ENCODE assay signal across 8 cellular contexts in the genomic region with DNA sequence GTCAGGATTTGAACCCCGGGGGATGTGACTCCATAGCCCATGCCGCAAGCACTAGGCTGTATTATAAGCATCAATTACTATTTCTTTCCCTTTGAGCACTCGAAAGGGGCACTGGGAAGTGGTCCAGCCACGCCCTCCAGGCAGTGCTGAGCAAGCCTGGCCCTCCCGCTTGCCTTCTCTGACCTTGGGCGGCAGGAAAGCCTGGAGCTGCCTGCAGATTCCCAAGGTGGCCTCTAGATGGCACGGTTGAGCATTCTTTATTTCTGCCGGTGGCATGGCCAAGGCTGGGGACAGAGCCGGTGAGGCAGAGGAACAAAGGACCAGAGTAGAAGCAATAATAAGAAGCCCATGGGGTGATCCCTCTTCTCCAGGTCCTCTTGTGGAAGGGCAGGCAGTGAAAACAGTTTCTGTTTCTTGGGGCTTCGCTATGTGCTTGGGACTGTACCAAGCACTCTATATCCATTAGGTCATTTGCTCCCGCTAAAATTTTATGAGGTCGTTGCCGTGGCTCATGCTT. TPM values are rescaled to one million over a fixed set of nuclear protein-coding genes. Genes with fewer than 3 reads are reported as not detected.
DNase-seq lines count a peak whose midpoint lies in the region; ATAC-seq and TF ChIP-seq lines count a peak whose summit lies in the region.

No MANE protein-coding gene starts in this region.

- no peaks in the 10 kb centered on the region for H3K9me3 ChIP-seq in lower lobe of right lung

- H3K36me3 ChIP-seq in lower lobe of right lung = no peaks in the 10 kb centered on the region

- H3K27me3 ChIP-seq in lower lobe of right lung (ENCODE audit: low read depth) = no peaks in the 10 kb centered on the region

- DNase-seq in DMS 273 treated with DMSO at 0.1 percent for 48 hours (lab: John Stamatoyannopoulos, UW) (peak; percentile 24), NCI-H446 (lab: John Stamatoyannopoulos, UW) (peak; percentile 50 to 77), cerebellum (ENCODE audit: low spot score) (peak; percentile 59), lower lobe of right lung (peak; percentile 57), T1000 (lab: John Stamatoyannopoulos, UW) (no peak)
- DNase-seq in activated CD4-positive, CD25-positive, alpha-beta regulatory T cell treated with anti-CD3 and anti-CD28 coated beads, Interleukin-2, amount 50 U/mL, for 72 hours = peak; percentile 65
- peak; percentile 12 to 16 for DNase-seq in stimulated activated CD8-positive, alpha-beta memory T cell treated with anti-CD3 and anti-CD28 coated beads, Interleukin-4, amount 100 ng/mL, for 4 hours (ENCODE audit: low read depth in 2 of 2, low spot score in 1 of 2)

- H3K27ac ChIP-seq in lower lobe of right lung = no peak overlapping the region

- H3K4me1 ChIP-seq in lower lobe of right lung = no peaks in the 10 kb centered on the region

- intact Hi-C loops in lower lobe of right lung (cut with DNase I) = no loop called here

- ATAC-seq in HG02610 (IDR thresholded peaks at IDR 0.05; ENCODE audit: unreplicated experiment) (peak; percentile 57), lower lobe of right lung (peak; percentile 78 to 86)

- peak; percentile 93 for TF ChIP-seq CTCF in lower lobe of right lung (IDR thresholded peaks at IDR 0.05)

- no peak overlapping the region for H3K4me3 ChIP-seq in lower lobe of right lung

RNA-seq across cellular contexts. Expression of gene ARHGAP40, which starts 32.0 kb away (rescaled TPM):
- not detected for total RNA-seq in cerebellum
- 0.83 TPM for total RNA-seq in lower lobe of right lung

RNA-seq across cellular contexts. Expression of gene ADIG, which starts 52.6 kb away (rescaled TPM):
- not detected for total RNA-seq in cerebellum
- total RNA-seq in lower lobe of right lung = not detected
